ENCODE assay signal across 8 cellular contexts in the genomic region with DNA sequence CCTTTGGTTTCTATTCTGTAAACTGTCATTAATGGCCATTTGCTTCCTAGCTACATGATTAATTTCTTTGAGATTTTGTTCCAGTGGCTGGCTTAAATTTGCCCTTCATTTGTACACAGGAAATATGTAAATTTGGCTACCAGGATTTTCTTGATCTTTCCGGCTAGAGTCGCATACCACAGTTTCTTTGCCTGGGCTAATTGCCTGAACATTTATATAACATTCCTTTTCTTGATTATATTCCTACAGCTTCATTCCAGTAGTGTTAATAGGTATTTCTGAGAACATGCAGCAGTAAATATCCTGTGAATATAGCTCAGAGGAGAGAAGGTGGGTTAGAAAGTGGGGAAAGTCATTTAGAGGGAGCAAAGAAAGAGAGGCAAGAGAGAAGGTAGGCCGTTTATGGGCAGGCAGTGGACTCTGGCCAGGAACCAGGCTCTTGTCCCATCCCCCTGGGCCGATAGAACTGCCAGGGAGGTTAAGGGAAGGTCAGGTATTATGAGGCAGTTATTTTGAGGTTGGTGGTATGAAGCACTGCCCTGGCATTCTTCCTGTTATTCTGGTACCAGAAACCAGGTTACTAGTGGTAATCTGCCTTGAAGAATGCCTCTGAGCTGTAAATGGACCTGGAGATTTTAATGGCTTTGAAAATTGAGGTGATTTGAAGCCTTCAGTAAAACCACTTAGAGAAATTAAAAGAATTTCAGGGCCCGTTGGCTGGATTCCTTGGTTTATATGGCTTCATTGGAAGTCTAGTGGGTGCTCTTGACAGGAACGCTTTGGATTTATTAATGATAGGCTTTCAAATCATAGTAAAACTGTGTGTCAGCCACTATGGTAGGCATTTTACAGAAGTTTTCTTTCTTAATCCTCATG. TPM values are rescaled to one million over a fixed set of nuclear protein-coding genes. Genes with fewer than 3 reads are reported as not detected.
DNase-seq lines count a peak whose midpoint lies in the region; ATAC-seq and TF ChIP-seq lines count a peak whose summit lies in the region.

No MANE protein-coding gene starts in this region.

- no peak for ATAC-seq in GM18502 (IDR thresholded peaks at IDR 0.05; ENCODE audit: poor library complexity, unreplicated experiment)

- no peak for TF ChIP-seq POLR2A in uterus (IDR thresholded peaks at IDR 0.05)

- BruUV-seq in Calu3 (replicated peaks; lab: Mats Ljungman, UMichigan), result no TSS peak

- H3K36me3 Mint-ChIP-seq in Calu3 (ENCODE audit: insufficient read depth, unreplicated experiment) (peaks cover 36% of the 10 kb centered on the region), chondrocyte (ENCODE audit: low read depth) (no peaks in the 10 kb centered on the region)

- H3K4me3 ChIP-seq in uterus, result peak overlapping the region in 1 of 2 donors; percentile 5

- no peaks in the 10 kb centered on the region for H3K27me3 Mint-ChIP-seq in Calu3 (ENCODE audit: unreplicated experiment)
- H3K27me3 Mint-ChIP-seq in chondrocyte (ENCODE audit: low read depth), result no peaks in the 10 kb centered on the region

- H3K27ac Mint-ChIP-seq in Calu3 (ENCODE audit: unreplicated experiment), result peak overlapping the region; percentile 55
- H3K27ac Mint-ChIP-seq in chondrocyte (ENCODE audit: unreplicated experiment), result peak overlapping the region; percentile 67

- H3K9me3 Mint-ChIP-seq in Calu3 (ENCODE audit: low read depth, unreplicated experiment), result no peaks in the 10 kb centered on the region
- no peaks in the 10 kb centered on the region for H3K9me3 Mint-ChIP-seq in chondrocyte (ENCODE audit: low read depth)

- H3K4me3 Mint-ChIP-seq in Calu3 (ENCODE audit: low read depth, unreplicated experiment) (peak overlapping the region; percentile 98), chondrocyte (ENCODE audit: unreplicated experiment) (peak overlapping the region; percentile 11)

- no peaks in the 10 kb centered on the region for H3K9me3 ChIP-seq in uterus

- intact Hi-C loops in Calu3 (cut with micrococcal nuclease; ENCODE audit: unreplicated experiment), result loop anchor here (5.0 kb wide), 1 partner anchor 41 kb away; a partner anchor contains a TSS
- intact Hi-C loops in uterus (cut with DNase I; ENCODE audit: low total_unique reads), result no loop called here

- in situ Hi-C loops in GM13976 (cut with MboI; ENCODE audit: low sequenced_read_pairs, unreplicated experiment), result no loop called here

- H3K4me1 Mint-ChIP-seq in Calu3 (ENCODE audit: low read depth, unreplicated experiment) (peaks cover 21% of the 10 kb centered on the region), chondrocyte (ENCODE audit: low read depth) (peaks cover 61% of the 10 kb centered on the region)

- H3K4me1 ChIP-seq in uterus, result peaks cover 15 to 17% of the 10 kb centered on the region in 2 donors

- TF ChIP-seq CTCF in Calu3 (IDR thresholded peaks at IDR 0.05; ENCODE audit: unreplicated experiment), result no peak
- no peak for TF ChIP-seq CTCF in chondrocyte (IDR thresholded peaks at IDR 0.05)
- no peak for TF ChIP-seq CTCF in uterus (IDR thresholded peaks at IDR 0.05)
- no peak for TF ChIP-seq CTCF in GM13976 (IDR thresholded peaks at IDR 0.05; ENCODE audit: borderline replicate concordance, control extremely low read depth, extremely low read depth, insufficient read depth, missing control alignments)

- DNase-seq in Calu3 (peak; percentile 78), NAMALWA (ENCODE audit: low spot score) (peak; percentile 36), chondrocyte (ENCODE audit: low spot score) (no peak), lung microvascular endothelial cell (ENCODE audit: low read depth in 2 of 2) (peak; percentile 70 to 80), uterus (peak; percentile 34 to 39), NCI-H748 (lab: John Stamatoyannopoulos, UW; ENCODE audit: unreplicated experiment) (no peak), GM13976 (ENCODE audit: low spot score) (no peak)

- no peaks in the 10 kb centered on the region for H3K27me3 ChIP-seq in uterus

- CTCF ChIA-PET in Calu3 (lab: Charles Lee), result interaction anchor here (1.2 to 1.3 kb wide), 2 partner anchors 9 to 43 kb away, joined by 3 to 5 read pairs; a partner anchor contains a TSS

- no peaks in the 10 kb centered on the region for H3K36me3 ChIP-seq in uterus

- peak overlapping the region; percentile 39 to 92 for H3K27ac ChIP-seq in uterus

RNA-seq across cellular contexts. Expression of a gene that starts 4.4 kb away (rescaled TPM):
- total RNA-seq in Calu3 (2022), result 172 and 206 TPM in 2 replicates
- total RNA-seq in chondrocyte, result 136 to 138 TPM (median 136 TPM) in 3 replicates
- total RNA-seq in lung microvascular endothelial cell, result 90.2 and 127 TPM in 2 replicates
- total RNA-seq in uterus, result 100 to 1,000 TPM in 2 of 4 donors, 10 to 100 TPM in 2; 53.8 to 169 (median 103) TPM

RNA-seq across cellular contexts. Expression of a gene that starts 9.6 kb away (rescaled TPM):
- total RNA-seq in Calu3 (2022) (33.8 and 36.8 TPM in 2 replicates), chondrocyte (16.2 to 22.9 TPM (median 19.8 TPM) in 3 replicates), lung microvascular endothelial cell (19.0 and 21.8 TPM in 2 replicates), uterus (100 to 1,000 TPM in 1 of 4 donors, 10 to 100 TPM in 3; 18.5 to 117 (median 25.9) TPM)

RNA-seq across cellular contexts. Expression of a gene that starts 42.6 kb away (rescaled TPM):
- total RNA-seq in Calu3 (2022), result 419 and 423 TPM in 2 replicates
- 317 to 550 TPM (median 322 TPM) in 3 replicates for total RNA-seq in chondrocyte
- total RNA-seq in lung microvascular endothelial cell, result 189 and 344 TPM in 2 replicates
- total RNA-seq in uterus, result 100 to 1,000 TPM; 239 to 457 (median 291) TPM

RNA-seq across cellular contexts. Expression of a gene that starts 42.7 kb away (rescaled TPM):
- total RNA-seq in Calu3 (2022) (81.0 and 84.4 TPM in 2 replicates), chondrocyte (25.1 to 59.8 TPM (median 27.8 TPM) in 3 replicates), lung microvascular endothelial cell (19.8 and 23.6 TPM in 2 replicates), uterus (10 to 100 TPM in 2 of 4 donors, 1 to 10 TPM in 1, under 1 TPM in 1; 0.59 to 32.2 (median 18.0) TPM)

Comparison
In these comparisons a context has a peak if more than half of its experiments do, and no peak if none do; other contexts are left out.
1. DNase-seq: peak in Calu3 (single experiment), NAMALWA (single experiment), lung microvascular endothelial cell (2 of 2) and uterus (2 of 2); none in chondrocyte (single experiment), NCI-H748 (single experiment) and GM13976 (single experiment).